Comparison of ENCODE assay signal across 23 cellular contexts in genomic region chr1:1602941-1603506, GRCh38. TPM values are rescaled to one million over a fixed set of nuclear protein-coding genes. Genes with fewer than 3 reads are reported as not detected.
DNase-seq lines count a peak whose midpoint lies in the region; ATAC-seq, FAIRE-seq and TF ChIP-seq lines count a peak whose summit lies in the region.
"Had no signal": no experiment of that assay in that cellular context is flagged by ENCODE, and none has a peak within 500 bp of the region (broad histone marks: within the 10 kb centered on the region; RNA-seq: fewer than 3 reads in every experiment).

No MANE protein-coding gene starts in this region.

- H3K4me3 ChIP-seq in CD8-positive, alpha-beta T cell (ENCODE audit: low read depth, low read length), result no peak overlapping the region
- no peak overlapping the region for H3K4me3 ChIP-seq in K562
- no peak overlapping the region for H3K4me3 ChIP-seq in esophagus squamous epithelium

- no peaks in the 10 kb centered on the region for H3K9me3 Mint-ChIP-seq in CD8-positive, alpha-beta T cell
- H3K9me3 Mint-ChIP-seq: activated CD4-positive, alpha-beta memory T cell treated with anti-CD3 and anti-CD28 coated beads for 36 hours; activated T-cell treated with anti-CD3 and anti-CD28 coated beads, Interleukin-2, amount 50 U/mL, for 24 hours; dendritic cell treated with granulocyte-macrophage colony-stimulating factor and Interleukin-4, amounts not matched to agents 40 ng/mL and 50 ng/mL, for 4 days; stimulated activated naive CD8-positive, alpha-beta T cell treated with anti-CD3 and anti-CD28 coated beads, Interleukin-15, Interleukin-2, amounts not matched to agents 100 ng/mL and 50 ng/mL, for 24 hours had no signal

- H3K4me3 Mint-ChIP-seq in CD8-positive, alpha-beta T cell, result no peak overlapping the region
- H3K4me3 Mint-ChIP-seq: activated CD4-positive, alpha-beta memory T cell treated with anti-CD3 and anti-CD28 coated beads for 36 hours; activated T-cell treated with anti-CD3 and anti-CD28 coated beads, Interleukin-2, amount 50 U/mL, for 24 hours; dendritic cell treated with granulocyte-macrophage colony-stimulating factor and Interleukin-4, amounts not matched to agents 40 ng/mL and 50 ng/mL, for 4 days; stimulated activated naive CD8-positive, alpha-beta T cell treated with anti-CD3 and anti-CD28 coated beads, Interleukin-15, Interleukin-2, amounts not matched to agents 100 ng/mL and 50 ng/mL, for 24 hours had no signal

- DNase-seq in NCI-H1436 (lab: John Stamatoyannopoulos, UW) (peak; percentile 17), NCI-H1436 treated with DMSO at 0.1 percent for 48 hours (lab: John Stamatoyannopoulos, UW) (no peak), K562 (ENCODE audit: extremely low read depth in 1 of 4, low spot score in 3 of 4) (no peak), esophagus squamous epithelium (lab: John Stamatoyannopoulos, UW) (no peak)
- peak in 1 of 7 experiments; percentile 8 for DNase-seq in CD8-positive, alpha-beta T cell
- DNase-seq: activated CD4-positive, alpha-beta memory T cell treated with anti-CD3 and anti-CD28 coated beads for 36 hours; activated T-cell treated with anti-CD3 and anti-CD28 coated beads, Interleukin-2, amount 50 U/mL, for 24 hours; brain microvascular endothelial cell; CD4-positive, CD25-positive, alpha-beta regulatory T cell; erythroblast; left cardiac atrium; MV-4-11; NCI-H2107; NCI-H69; retina had no signal

- no peaks in the 10 kb centered on the region for H3K27me3 ChIP-seq in CD8-positive, alpha-beta T cell (ENCODE audit: insufficient read depth, low read length)
- H3K27me3 ChIP-seq in K562 (ENCODE audit: control insufficient read depth in 2 of 2, insufficient read depth in 2 of 2, low read length in 2 of 2) (no peaks in the 10 kb centered on the region), esophagus squamous epithelium (peaks cover 0 to 61% (median 2%) of the 10 kb centered on the region in 4 donors)

- H2AFZ ChIP-seq in K562 (ENCODE audit: low read depth, low read length), result no peak overlapping the region

- no peak overlapping the region for H3K27ac ChIP-seq in CD8-positive, alpha-beta T cell (ENCODE audit: low read depth, low read length)
- no peak overlapping the region for H3K27ac ChIP-seq in K562 (ENCODE audit: extremely low read depth, low read depth, low read length)
- H3K27ac ChIP-seq in esophagus squamous epithelium, result no peak overlapping the region
- H3K27ac ChIP-seq: brain microvascular endothelial cell had no signal

- no peaks in the 10 kb centered on the region for H3K9me3 ChIP-seq in CD8-positive, alpha-beta T cell (ENCODE audit: low read length)
- H3K9me3 ChIP-seq in K562 (replicated peaks; ENCODE audit: control insufficient read depth, insufficient read depth, low read depth, low read length), result no peaks in the 10 kb centered on the region
- H3K9me3 ChIP-seq in esophagus squamous epithelium, result no peaks in the 10 kb centered on the region
- H3K9me3 ChIP-seq: neutrophil had no signal

- intact Hi-C loops in CD8-positive, alpha-beta T cell (cut with DNase I, micrococcal nuclease), result no loop called here
- intact Hi-C loops in K562 (cut with micrococcal nuclease) (no loop called here), esophagus squamous epithelium (cut with DNase I) (no loop called here)

- peaks cover 18% of the 10 kb centered on the region for H3K4me1 Mint-ChIP-seq in CD8-positive, alpha-beta T cell (ENCODE audit: low read depth)

- in situ Hi-C loops in K562 (cut with MboI), result no loop called here

- no peak for FAIRE-seq in K562 (lab: Jason Lieb, UNC)
- FAIRE-seq: H1 had no signal

- H3K36me3 Mint-ChIP-seq in CD8-positive, alpha-beta T cell, result no peaks in the 10 kb centered on the region
- H3K36me3 Mint-ChIP-seq: activated CD4-positive, alpha-beta memory T cell treated with anti-CD3 and anti-CD28 coated beads for 36 hours; CD4-positive, CD25-positive, alpha-beta regulatory T cell; IgD-negative memory B cell had no signal

- peak overlapping the region; percentile 60 for H3K27ac Mint-ChIP-seq in CD8-positive, alpha-beta T cell
- H3K27ac Mint-ChIP-seq: activated CD4-positive, alpha-beta memory T cell treated with anti-CD3 and anti-CD28 coated beads for 36 hours; activated T-cell treated with anti-CD3 and anti-CD28 coated beads, Interleukin-2, amount 50 U/mL, for 24 hours; dendritic cell treated with granulocyte-macrophage colony-stimulating factor and Interleukin-4, amounts not matched to agents 40 ng/mL and 50 ng/mL, for 4 days; stimulated activated naive CD8-positive, alpha-beta T cell treated with anti-CD3 and anti-CD28 coated beads, Interleukin-15, Interleukin-2, amounts not matched to agents 100 ng/mL and 50 ng/mL, for 24 hours had no signal

- no peaks in the 10 kb centered on the region for H3K9me1 ChIP-seq in K562 (ENCODE audit: control insufficient read depth, insufficient read depth, low read length)

- BruUV-seq in K562 (replicated peaks; lab: Mats Ljungman, UMichigan), result no TSS peak

- CTCF ChIA-PET in CD8-positive, alpha-beta T cell (lab: Charles Lee), result interaction anchor here (1.2 kb wide), 1 partner anchor 76 kb away, joined by 4 read pairs; no protein-coding TSS in a partner anchor
- CTCF ChIA-PET in K562 (lab: Yijun Ruan, JAX; ENCODE audit: low intra/inter-chr PET ratio), result no interaction called here

- whole genome bisulfite sequencing in K562 (ENCODE audit: insufficient coverage, low coverage, missing lambda C conversion rate), result 23% methylated on average over 13 of the region's 14 CpGs
- 60 to 78% methylated on average over 4 of the region's 14 CpGs for WGBS in esophagus squamous epithelium, 2 donors

- TF ChIP-seq POLR2A in K562 (conservative IDR thresholded peaks at IDR 0.05) (no peak), esophagus squamous epithelium (IDR thresholded peaks at IDR 0.05) (no peak)

- H3K4me2 ChIP-seq in K562 (ENCODE audit: insufficient read depth, low read length), result no peak overlapping the region

- POLR2A ChIA-PET in CD8-positive, alpha-beta T cell (lab: Charles Lee), result interaction anchor here (3.0 kb wide), 1 partner anchor 12 kb away, joined by 14 read pairs; the partner anchor contains the start of gene MIB2
- POLR2A ChIA-PET in K562 (lab: Yijun Ruan, JAX), result interaction anchor here (0.6 to 5.9 kb wide), 8 partner anchors 12 to 312 kb away, joined by 3 to 61 read pairs (median 4); partner anchors contain the start of gene MIB2

- no peak for ATAC-seq in CD8-positive, alpha-beta T cell
- ATAC-seq in K562, result peak; percentile 6
- no peak for ATAC-seq in HG02885 (IDR thresholded peaks at IDR 0.05; ENCODE audit: poor library complexity, unreplicated experiment)
- ATAC-seq: left cardiac atrium, Panc1 had no signal

- no peak for TF ChIP-seq CTCF in CD8-positive, alpha-beta T cell (IDR thresholded peaks at IDR 0.05)
- no peak for TF ChIP-seq CTCF in K562 (IDR thresholded peaks at IDR 0.05 in 2 of 3, conservative IDR thresholded peaks at IDR 0.05 in 1 of 3; ENCODE audit: insufficient read depth in 2 of 3, low read depth in 1 of 3, low read length in 3 of 3)
- no peak for TF ChIP-seq CTCF in esophagus squamous epithelium (IDR thresholded peaks at IDR 0.05)

- H3K9ac ChIP-seq in K562 (ENCODE audit: insufficient read depth in 1 of 2, low read depth in 2 of 2, low read length in 2 of 2), result peak overlapping the region in 1 of 2 experiments; percentile 11; a peak in 1 of 4 replicates

- H4K20me1 ChIP-seq in K562 (replicated peaks; ENCODE audit: control insufficient read depth, insufficient read depth, low read length), result no peaks in the 10 kb centered on the region; the same call in 1 of the 2 replicates

- H3K4me1 ChIP-seq in CD8-positive, alpha-beta T cell (ENCODE audit: insufficient read depth, low read length), result peaks cover 24% of the 10 kb centered on the region
- peaks cover 8 to 86% of the 10 kb centered on the region in 2 experiments; a peak in 4 of 5 replicates for H3K4me1 ChIP-seq in K562 (replicated peaks in 1 of 2; ENCODE audit: control insufficient read depth in 2 of 2, insufficient read depth in 2 of 2, low read length in 2 of 2)
- H3K4me1 ChIP-seq in esophagus squamous epithelium, result peaks cover 12 to 26% (median 21%) of the 10 kb centered on the region in 3 donors

- H3K36me3 ChIP-seq in CD8-positive, alpha-beta T cell (ENCODE audit: insufficient read depth, low read length), result no peaks in the 10 kb centered on the region
- no peaks in the 10 kb centered on the region for H3K36me3 ChIP-seq in K562 (ENCODE audit: control insufficient read depth, insufficient read depth, low read length)
- no peaks in the 10 kb centered on the region for H3K36me3 ChIP-seq in esophagus squamous epithelium
- H3K36me3 ChIP-seq: brain microvascular endothelial cell, neutrophil had no signal

- TF ChIP-seq EP300 in K562 (IDR thresholded peaks at IDR 0.05; ENCODE audit: low read length), result no peak

- no peak for TF ChIP-seq RAD21 in K562 (CRISPR knock-in tag; conservative IDR thresholded peaks at IDR 0.05 in 1 of 2, IDR thresholded peaks at IDR 0.05 in 1 of 2)

- no peaks in the 10 kb centered on the region; the same call in 2 of the 3 replicates for H3K79me2 ChIP-seq in K562 (ENCODE audit: control insufficient read depth, insufficient read depth, low read length)

- H3K27me3 Mint-ChIP-seq in CD8-positive, alpha-beta T cell (ENCODE audit: low read depth), result no peaks in the 10 kb centered on the region

RNA-seq across cellular contexts. Expression of gene FNDC10, which starts 3.1 kb away (rescaled TPM):
- total RNA-seq in CD8-positive, alpha-beta T cell, result 1 to 10 TPM; 1.1 to 1.6 TPM
- 0.83 and 3.0 TPM in 2 replicates for total RNA-seq in K562 (2011; cell fraction: chromatin; rRNA removed; ENCODE audit: low replicate concordance)
- total RNA-seq in K562 (2011; cell fraction: nucleolus; rRNA removed), result 3.7 and 4.7 TPM in 2 replicates
- 2.1 and 4.0 TPM in 2 replicates for total RNA-seq in K562 (2011; cell fraction: nucleoplasm; rRNA removed)
- 2.2 and 3.1 TPM in 2 replicates for total RNA-seq in K562 (2014; rRNA removed)
- total RNA-seq in K562 (2014; rRNA removed; fragmentation: Illumina TruSeq; extraction: Trizol), result 0.29 TPM in 1 of 2 replicates, not detected in the other
- total RNA-seq in K562 (2015; rRNA removed; fragmentation: Illumina TruSeq; extraction: Trizol), result 2.9 and 3.8 TPM in 2 replicates
- 6.3 and 7.7 TPM in 2 replicates for total RNA-seq in K562 (2021)
- 1.4 and 2.3 TPM in 2 replicates for polyA plus RNA-seq in K562 (2011; rRNA removed)
- 4.3 and 18.6 TPM in 2 replicates for polyA plus RNA-seq in K562 (2011; cell fraction: cytosol; rRNA removed)
- 2.5 and 5.4 TPM in 2 replicates for polyA plus RNA-seq in K562 (2011; cell fraction: nucleus; rRNA removed)
- 6.7 and 7.8 TPM in 2 replicates for polyA plus RNA-seq in K562 (2012)
- 1.6 and 4.4 TPM in 2 replicates for polyA plus RNA-seq in K562 (2014; fragmentation: Illumina TruSeq; extraction: Trizol)
- under 1 TPM; 0.08 to 0.11 TPM for polyA plus RNA-seq in K562 (2014; fragmentation: Nextera tagmentation; extraction: Ambion mirVana)
- 3.2 and 5.5 TPM in 2 replicates for polyA plus RNA-seq in K562 (2014; rRNA removed)
- 0.45 and 1.0 TPM in 2 replicates for polyA minus RNA-seq in K562 (2011; rRNA and poly(A)+ RNA removed)
- polyA minus RNA-seq in K562 (2011; cell fraction: cytosol; rRNA and poly(A)+ RNA removed), result 7.0 and 9.5 TPM in 2 replicates
- 2.7 and 3.0 TPM in 2 replicates for polyA minus RNA-seq in K562 (2011; cell fraction: nucleus; rRNA and poly(A)+ RNA removed)
- 10 to 100 TPM in 1 of 4 donors, 1 to 10 TPM in 3; 5.8 to 15.6 (median 7.9) TPM for total RNA-seq in esophagus squamous epithelium
- total RNA-seq: A172 had no signal
- polyA plus RNA-seq: IgD-negative memory B cell had no signal

RNA-seq across cellular contexts. Expression of gene MIB2, which starts 12.3 kb away (rescaled TPM):
- total RNA-seq in CD8-positive, alpha-beta T cell, result 10 to 100 TPM; 57.0 to 57.3 TPM
- 59.7 and 195 TPM in 2 replicates for total RNA-seq in K562 (2011; cell fraction: chromatin; rRNA removed; ENCODE audit: low replicate concordance)
- total RNA-seq in K562 (2011; cell fraction: nucleolus; rRNA removed), result 141 and 146 TPM in 2 replicates
- total RNA-seq in K562 (2011; cell fraction: nucleoplasm; rRNA removed), result 57.8 and 65.2 TPM in 2 replicates
- 13.1 and 18.6 TPM in 2 replicates for total RNA-seq in K562 (2014; rRNA removed)
- total RNA-seq in K562 (2014; rRNA removed; fragmentation: Illumina TruSeq; extraction: Trizol), result 0.48 and 0.62 TPM in 2 replicates
- 3.1 and 4.9 TPM in 2 replicates for total RNA-seq in K562 (2015; rRNA removed; fragmentation: Illumina TruSeq; extraction: Trizol)
- 17.0 and 17.2 TPM in 2 replicates for total RNA-seq in K562 (2021)
- polyA plus RNA-seq in K562 (2011; rRNA removed), result 6.6 and 10.1 TPM in 2 replicates
- polyA plus RNA-seq in K562 (2011; cell fraction: cytosol; rRNA removed), result 9.9 and 25.0 TPM in 2 replicates
- 105 and 181 TPM in 2 replicates for polyA plus RNA-seq in K562 (2011; cell fraction: nucleus; rRNA removed)
- 16.8 and 55.2 TPM in 2 replicates for polyA plus RNA-seq in K562 (2012)
- 0.80 and 1.4 TPM in 2 replicates for polyA plus RNA-seq in K562 (2014; fragmentation: Illumina TruSeq; extraction: Trizol)
- under 1 TPM in 1 of 2 experiments, not detected in 1; 0.04 TPM for polyA plus RNA-seq in K562 (2014; fragmentation: Nextera tagmentation; extraction: Ambion mirVana)
- 12.0 and 16.8 TPM in 2 replicates for polyA plus RNA-seq in K562 (2014; rRNA removed)
- 4.4 and 5.2 TPM in 2 replicates for polyA minus RNA-seq in K562 (2011; rRNA and poly(A)+ RNA removed)
- polyA minus RNA-seq in K562 (2011; cell fraction: cytosol; rRNA and poly(A)+ RNA removed), result 7.8 and 14.8 TPM in 2 replicates
- 40.3 and 45.4 TPM in 2 replicates for polyA minus RNA-seq in K562 (2011; cell fraction: nucleus; rRNA and poly(A)+ RNA removed)
- 10 to 100 TPM; 80.0 to 99.8 (median 96.6) TPM for total RNA-seq in esophagus squamous epithelium

RNA-seq across cellular contexts. Expression of gene SSU72, which starts 28.4 kb away (rescaled TPM):
- 10 to 100 TPM; 86.8 to 87.9 TPM for total RNA-seq in CD8-positive, alpha-beta T cell
- total RNA-seq in K562 (2011; cell fraction: chromatin; rRNA removed; ENCODE audit: low replicate concordance), result 158 and 318 TPM in 2 replicates
- total RNA-seq in K562 (2011; cell fraction: nucleolus; rRNA removed), result 177 TPM in 2 replicates
- 165 and 176 TPM in 2 replicates for total RNA-seq in K562 (2011; cell fraction: nucleoplasm; rRNA removed)
- total RNA-seq in K562 (2014; rRNA removed) (157 and 175 TPM in 2 replicates), K562 (2014; rRNA removed; fragmentation: Illumina TruSeq; extraction: Trizol) (75.3 and 77.6 TPM in 2 replicates), K562 (2015; rRNA removed; fragmentation: Illumina TruSeq; extraction: Trizol) (79.3 and 80.4 TPM in 2 replicates), K562 (2021) (185 and 187 TPM in 2 replicates), esophagus squamous epithelium (100 to 1,000 TPM in 3 of 4 donors, 10 to 100 TPM in 1; 98.4 to 125 (median 124) TPM)
- polyA plus RNA-seq in K562 (2011; rRNA removed) (77.5 and 94.6 TPM in 2 replicates), K562 (2014; fragmentation: Illumina TruSeq; extraction: Trizol) (184 and 187 TPM in 2 replicates), K562 (2014; fragmentation: Nextera tagmentation; extraction: Ambion mirVana) (10 to 100 TPM; 70.8 to 90.8 TPM), K562 (2014; rRNA removed) (201 and 217 TPM in 2 replicates)
- polyA plus RNA-seq in K562 (2011; cell fraction: cytosol; rRNA removed), result 108 and 136 TPM in 2 replicates
- 118 and 152 TPM in 2 replicates for polyA plus RNA-seq in K562 (2011; cell fraction: nucleus; rRNA removed)
- polyA plus RNA-seq in K562 (2012), result 185 and 187 TPM in 2 replicates
- 79.6 and 115 TPM in 2 replicates for polyA minus RNA-seq in K562 (2011; rRNA and poly(A)+ RNA removed)
- polyA minus RNA-seq in K562 (2011; cell fraction: cytosol; rRNA and poly(A)+ RNA removed), result 73.7 and 101 TPM in 2 replicates
- polyA minus RNA-seq in K562 (2011; cell fraction: nucleus; rRNA and poly(A)+ RNA removed), result 42.8 and 44.6 TPM in 2 replicates

RNA-seq across cellular contexts. Expression of gene MMP23B, which starts 28.9 kb away (rescaled TPM):
- total RNA-seq in CD8-positive, alpha-beta T cell, result 10 to 100 TPM; 11.9 to 12.3 TPM
- 1.7 and 4.4 TPM in 2 replicates for total RNA-seq in K562 (2011; cell fraction: chromatin; rRNA removed; ENCODE audit: low replicate concordance)
- 4.9 and 5.5 TPM in 2 replicates for total RNA-seq in K562 (2011; cell fraction: nucleolus; rRNA removed)
- 1.3 and 2.1 TPM in 2 replicates for total RNA-seq in K562 (2011; cell fraction: nucleoplasm; rRNA removed)
- 0.65 and 1.2 TPM in 2 replicates for total RNA-seq in K562 (2014; rRNA removed)
- total RNA-seq in K562 (2014; rRNA removed; fragmentation: Illumina TruSeq; extraction: Trizol), result not detected in 2 replicates
- not detected in 2 replicates for total RNA-seq in K562 (2015; rRNA removed; fragmentation: Illumina TruSeq; extraction: Trizol)
- 0.38 and 1.3 TPM in 2 replicates for total RNA-seq in K562 (2021)
- polyA plus RNA-seq in K562 (2011; rRNA removed), result 0.30 and 0.45 TPM in 2 replicates
- 0.27 and 1.3 TPM in 2 replicates for polyA plus RNA-seq in K562 (2011; cell fraction: cytosol; rRNA removed)
- polyA plus RNA-seq in K562 (2011; cell fraction: nucleus; rRNA removed), result 2.7 and 9.6 TPM in 2 replicates
- 0.83 and 2.5 TPM in 2 replicates for polyA plus RNA-seq in K562 (2012)
- polyA plus RNA-seq in K562 (2014; fragmentation: Illumina TruSeq; extraction: Trizol), result not detected in 2 replicates
- not detected for polyA plus RNA-seq in K562 (2014; fragmentation: Nextera tagmentation; extraction: Ambion mirVana)
- 0.28 and 0.80 TPM in 2 replicates for polyA plus RNA-seq in K562 (2014; rRNA removed)
- polyA minus RNA-seq in K562 (2011; rRNA and poly(A)+ RNA removed), result not detected in 2 replicates
- not detected in 2 replicates for polyA minus RNA-seq in K562 (2011; cell fraction: cytosol; rRNA and poly(A)+ RNA removed)
- 0.44 and 2.0 TPM in 2 replicates for polyA minus RNA-seq in K562 (2011; cell fraction: nucleus; rRNA and poly(A)+ RNA removed)
- 1 to 10 TPM in 3 of 4 donors, under 1 TPM in 1; 0.49 to 7.6 (median 2.7) TPM for total RNA-seq in esophagus squamous epithelium
- total RNA-seq: A172 had no signal

RNA-seq across cellular contexts. Expression of gene CDK11B, which starts 55.8 kb away (rescaled TPM):
- 10 to 100 TPM; 64.0 to 64.7 TPM for total RNA-seq in CD8-positive, alpha-beta T cell
- 24.3 and 27.2 TPM in 2 replicates for total RNA-seq in K562 (2011; cell fraction: chromatin; rRNA removed; ENCODE audit: low replicate concordance)
- 12.2 and 15.8 TPM in 2 replicates for total RNA-seq in K562 (2011; cell fraction: nucleolus; rRNA removed)
- 12.0 TPM in 2 replicates for total RNA-seq in K562 (2011; cell fraction: nucleoplasm; rRNA removed)
- total RNA-seq in K562 (2014; rRNA removed) (28.3 and 29.8 TPM in 2 replicates), K562 (2014; rRNA removed; fragmentation: Illumina TruSeq; extraction: Trizol) (13.3 and 18.5 TPM in 2 replicates), K562 (2015; rRNA removed; fragmentation: Illumina TruSeq; extraction: Trizol) (18.6 and 19.5 TPM in 2 replicates), K562 (2021) (27.7 and 34.7 TPM in 2 replicates), esophagus squamous epithelium (10 to 100 TPM; 10.1 to 17.2 (median 13.7) TPM)
- polyA plus RNA-seq in K562 (2011; rRNA removed) (6.2 and 6.5 TPM in 2 replicates), K562 (2014; fragmentation: Illumina TruSeq; extraction: Trizol) (50.8 and 52.2 TPM in 2 replicates), K562 (2014; fragmentation: Nextera tagmentation; extraction: Ambion mirVana) (1 to 10 TPM; 2.8 to 3.1 TPM), K562 (2014; rRNA removed) (33.1 and 42.2 TPM in 2 replicates)
- 6.4 and 10.3 TPM in 2 replicates for polyA plus RNA-seq in K562 (2011; cell fraction: cytosol; rRNA removed)
- 28.0 and 40.4 TPM in 2 replicates for polyA plus RNA-seq in K562 (2011; cell fraction: nucleus; rRNA removed)
- polyA plus RNA-seq in K562 (2012), result 42.4 and 48.6 TPM in 2 replicates
- polyA minus RNA-seq in K562 (2011; rRNA and poly(A)+ RNA removed), result 2.8 and 3.3 TPM in 2 replicates
- polyA minus RNA-seq in K562 (2011; cell fraction: cytosol; rRNA and poly(A)+ RNA removed), result 5.3 and 6.9 TPM in 2 replicates
- polyA minus RNA-seq in K562 (2011; cell fraction: nucleus; rRNA and poly(A)+ RNA removed), result 3.8 and 5.3 TPM in 2 replicates
